21 cellular contexts compared by ENCODE assay signal in the genomic region with DNA sequence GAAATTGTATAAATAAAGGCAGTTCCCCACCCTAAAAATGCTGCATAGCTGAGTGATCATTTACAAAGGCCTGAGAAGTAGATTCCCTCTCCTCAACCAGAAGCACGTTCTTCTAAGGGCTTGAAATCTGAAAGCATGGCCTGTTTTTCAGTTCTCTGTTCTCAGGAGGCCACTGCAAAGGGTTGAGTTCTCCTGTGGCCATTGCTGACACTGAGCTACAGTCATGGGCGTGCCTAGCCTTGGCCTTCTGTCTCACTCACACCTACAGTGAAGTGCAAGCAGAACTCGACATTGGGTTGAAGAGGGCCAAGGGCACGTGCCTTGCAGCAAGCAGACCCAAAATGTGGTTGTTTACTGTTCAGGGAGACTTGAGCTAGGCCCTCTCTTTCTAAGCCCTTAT.
DNase-seq lines count a peak whose midpoint lies in the region; ATAC-seq lines count a peak whose summit lies in the region.
"Had no signal": no experiment of that assay in that cellular context is flagged by ENCODE, and none has a peak within 500 bp of the region (broad histone marks: within the 10 kb centered on the region; RNA-seq: fewer than 3 reads in every experiment).

No MANE protein-coding gene starts in this region.

- no peak overlapping the region for H3K18ac ChIP-seq in trophoblast cell (ENCODE audit: low read length)

- no peak overlapping the region for H3K4ac ChIP-seq in trophoblast cell (ENCODE audit: low read depth, low read length)

- no peak overlapping the region for H2BK12ac ChIP-seq in trophoblast cell (ENCODE audit: low read length)

- no peak overlapping the region for H3K4me3 ChIP-seq in SJCRH30
- H3K4me3 ChIP-seq in trophoblast cell (ENCODE audit: low read depth, low read length): peak overlapping the region; percentile 56

- H2AFZ ChIP-seq in trophoblast cell (ENCODE audit: insufficient read depth, low read length, poor library complexity): no peak overlapping the region

- H3K9me3 ChIP-seq in SJCRH30 (replicated peaks): no peaks in the 10 kb centered on the region
- H3K9me3 ChIP-seq in trophoblast cell (ENCODE audit: insufficient read depth, low read depth, low read length): peaks cover 2% of the 10 kb centered on the region
- H3K9me3 ChIP-seq: SK-N-SH had no signal

- ATAC-seq in GM18511 (IDR thresholded peaks at IDR 0.05; ENCODE audit: unreplicated experiment): peak; percentile 59
- ATAC-seq in GM19463 (IDR thresholded peaks at IDR 0.05; ENCODE audit: unreplicated experiment): peak; percentile 39
- no peak for ATAC-seq in GM18873 (IDR thresholded peaks at IDR 0.05; ENCODE audit: low FRiP score, unreplicated experiment)
- ATAC-seq: HepG2, T-cell had no signal

- peak overlapping the region; percentile 14; the same call in 1 of the 2 replicates for H3K27ac ChIP-seq in SJCRH30
- H3K27ac ChIP-seq in trophoblast cell (ENCODE audit: low read depth, low read length): no peak overlapping the region
- H3K27ac ChIP-seq in substantia nigra (ENCODE audit: low read depth, low read length, poor library complexity, severe bottlenecking): no peak overlapping the region
- H3K27ac ChIP-seq: C4-2B had no signal

- no peak overlapping the region for H3K14ac ChIP-seq in trophoblast cell (ENCODE audit: low read length)

- no peaks in the 10 kb centered on the region for H3K79me1 ChIP-seq in trophoblast cell (ENCODE audit: low read length)

- H3K4me2 ChIP-seq in trophoblast cell (ENCODE audit: low read length): no peak overlapping the region
- H3K4me2 ChIP-seq: SK-N-SH had no signal

- H2BK120ac ChIP-seq in trophoblast cell (ENCODE audit: insufficient read depth, low read length, poor library complexity): no peak overlapping the region

- no peak overlapping the region for H4K12ac ChIP-seq in trophoblast cell (ENCODE audit: low read depth, low read length)

- WGBS in trophoblast cell (ENCODE audit: extremely low coverage, insufficient coverage, insufficient read length): no CpG with 5 or more reads among the region's 4 CpGs

- no peak overlapping the region for H2AK5ac ChIP-seq in trophoblast cell (ENCODE audit: low read length)

- no peaks in the 10 kb centered on the region for H3K79me2 ChIP-seq in trophoblast cell (ENCODE audit: control insufficient read depth, insufficient read depth, low read length, poor library complexity)

- H4K8ac ChIP-seq in trophoblast cell (ENCODE audit: low read depth, low read length): no peak overlapping the region

- no peak overlapping the region for H4K91ac ChIP-seq in trophoblast cell (ENCODE audit: low read depth, low read length)

- H3K4me1 ChIP-seq in SJCRH30: peaks cover 4% of the 10 kb centered on the region; the same call in 1 of the 2 replicates
- H3K4me1 ChIP-seq in trophoblast cell (ENCODE audit: control insufficient read depth in 1 of 2, insufficient read depth in 2 of 2, low read length in 2 of 2): no peaks in the 10 kb centered on the region

- no peak overlapping the region for H3K23ac ChIP-seq in trophoblast cell (ENCODE audit: low read length)

- no peak overlapping the region for H3K9ac ChIP-seq in trophoblast cell (ENCODE audit: low read length)
- H3K9ac ChIP-seq: SK-N-SH had no signal

- no peaks in the 10 kb centered on the region for H3K36me3 ChIP-seq in SJCRH30
- H3K36me3 ChIP-seq in trophoblast cell (ENCODE audit: control insufficient read depth in 1 of 2, insufficient read depth in 2 of 2, low read length in 2 of 2): no peaks in the 10 kb centered on the region

- H2BK5ac ChIP-seq in trophoblast cell (ENCODE audit: low read depth, low read length, poor library complexity): no peak overlapping the region

- H3K27me3 ChIP-seq in SJCRH30: no peaks in the 10 kb centered on the region
- H3K27me3 ChIP-seq in trophoblast cell (ENCODE audit: insufficient read depth, low read length): no peaks in the 10 kb centered on the region

- no peak for DNase-seq in SJCRH30
- no peak for DNase-seq in trophoblast cell
- no peak for DNase-seq in middle frontal gyrus (ENCODE audit: extremely low spot score, low spot score)
- DNase-seq in substantia nigra (lab: John Stamatoyannopoulos, UW): no peak
- DNase-seq: ACHN, DMS79 treated with DMSO at 0.1 percent for 48 hours, H9, KBM-7, NCI-H1105 treated with DMSO at 0.1 percent for 48 hours, NCI-H1694 treated with DMSO at 0.1 percent for 48 hours, NCI-H510A treated with DMSO at 0.1 percent for 48 hours, NCI-H774, OCI-M1, SHP77, SK-N-SH, T-cell had no signal
